25 cellular contexts compared by ENCODE assay signal in genomic region chr16:2955438-2955778, GRCh38. TPM values are rescaled to one million over a fixed set of nuclear protein-coding genes. Genes with fewer than 3 reads are reported as not detected.
DNase-seq lines count a peak whose midpoint lies in the region; ATAC-seq, FAIRE-seq and TF ChIP-seq lines count a peak whose summit lies in the region.
"Had no signal": no experiment of that assay in that cellular context is flagged by ENCODE, and none has a peak within 500 bp of the region (broad histone marks: within the 10 kb centered on the region; RNA-seq: fewer than 3 reads in every experiment).

No MANE protein-coding gene starts in this region.

- H4K5ac ChIP-seq in H1 (ENCODE audit: insufficient read length, low read depth, low read length): no peak overlapping the region

- H3K4me3 ChIP-seq in OCI-LY3 (ENCODE audit: low read length): no peak overlapping the region
- no peak overlapping the region for H3K4me3 ChIP-seq in H1 (ENCODE audit: extremely low read depth in 1 of 4, insufficient read depth in 2 of 4, low read depth in 3 of 4, low read length in 4 of 4)
- H3K4me3 ChIP-seq: PC-9, SJCRH30 had no signal

- CTCF ChIA-PET in H1 (lab: Charles Lee; ENCODE audit: partially characterized antibody): interaction anchor here (1.6 to 1.7 kb wide), 2 partner anchors 12 to 117 kb away, joined by 4 to 7 read pairs; no protein-coding TSS in a partner anchor

- no peak for ATAC-seq in GM21717 (IDR thresholded peaks at IDR 0.05; ENCODE audit: unreplicated experiment)

- no peak for TF ChIP-seq CTCF in OCI-LY3 (IDR thresholded peaks at IDR 0.05; ENCODE audit: low read depth, low read length)
- TF ChIP-seq CTCF in H1 (IDR thresholded peaks at IDR 0.05; ENCODE audit: control extremely low read depth in 1 of 3, insufficient read depth in 1 of 3, low read depth in 1 of 3, low read length in 3 of 3): no peak
- no peak for TF ChIP-seq CTCF in type B pancreatic cell (conservative IDR thresholded peaks at IDR 0.05)

- H3K56ac ChIP-seq in H1 (replicated peaks; ENCODE audit: insufficient read length, low read depth, low read length): no peak overlapping the region

- no peak overlapping the region for H3K9ac ChIP-seq in OCI-LY3 (ENCODE audit: low read length)
- no peak overlapping the region; a peak in 1 of 7 replicates for H3K9ac ChIP-seq in H1 (replicated peaks in 1 of 4; ENCODE audit: extremely low read depth in 1 of 4, low read depth in 3 of 4, low read length in 3 of 4)

- POLR2A ChIA-PET in H1 (lab: Charles Lee; ENCODE audit: partially characterized antibody): interaction anchor here (1.0 to 1.6 kb wide), 6 partner anchors 8 to 983 kb away, joined by 3 to 7 read pairs (median 4); partner anchors contain the start of genes KREMEN2 and TBL3

- H3K27ac ChIP-seq in OCI-LY3 (ENCODE audit: low read length): no peak overlapping the region
- H3K27ac ChIP-seq in H1 (ENCODE audit: low read depth, low read length): no peak overlapping the region
- H3K27ac ChIP-seq: PC-9, RWPE1, SJCRH30 had no signal

- H2BK120ac ChIP-seq in H1 (replicated peaks; ENCODE audit: low read depth, low read length): no peak overlapping the region

- peaks cover 10% of the 10 kb centered on the region for H3K27me3 Mint-ChIP-seq in type B pancreatic cell

- H3K23ac ChIP-seq in H1 (ENCODE audit: insufficient read length): no peak overlapping the region

- H3K4ac ChIP-seq in H1 (replicated peaks; ENCODE audit: insufficient read length, low read depth, low read length): peak overlapping the region; percentile 47

- H2AK5ac ChIP-seq in H1 (ENCODE audit: low read depth, low read length): peak overlapping the region; percentile 48; the same call in 1 of the 2 replicates

- H4K8ac ChIP-seq in H1 (ENCODE audit: extremely low read depth, insufficient read depth, low read length): 0 out of 2 replicates have a peak overlapping the region, but pooled peaks have one; percentile 48

- no peaks in the 10 kb centered on the region for H3K9me3 ChIP-seq in OCI-LY3 (ENCODE audit: insufficient read depth, low read length)
- H3K9me3 ChIP-seq in H1 (ENCODE audit: insufficient read depth in 2 of 2, low read depth in 1 of 2, low read length in 1 of 2): no peaks in the 10 kb centered on the region
- H3K9me3 ChIP-seq: SJCRH30 had no signal

- H2BK15ac ChIP-seq in H1 (ENCODE audit: low read length): no peak overlapping the region; the same call in 1 of the 2 replicates

- no peak for TF ChIP-seq RAD21 in H1 (IDR thresholded peaks at IDR 0.05 in 1 of 2, conservative IDR thresholded peaks at IDR 0.05 in 1 of 2; ENCODE audit: low read depth in 2 of 2, low read length in 2 of 2)

- H3K4me2 ChIP-seq in OCI-LY3 (ENCODE audit: low read length) (peak overlapping the region; percentile 40), H1 (ENCODE audit: insufficient read depth in 1 of 2, low read depth in 2 of 2, low read length in 2 of 2) (peak overlapping the region in 1 of 2 experiments; percentile 34; a peak in 3 of 4 replicates)
- H3K4me2 ChIP-seq: PC-9 had no signal

- no peak overlapping the region; the same call in 1 of the 2 replicates for H2BK20ac ChIP-seq in H1 (ENCODE audit: low read length)

- peak overlapping the region; percentile 19; the same call in 1 of the 2 replicates for H3K18ac ChIP-seq in H1 (ENCODE audit: extremely low read depth, low read length)

- H3K79me1 ChIP-seq in H1 (ENCODE audit: low read depth, low read length): no peaks in the 10 kb centered on the region

- H3K36me3 Mint-ChIP-seq in type B pancreatic cell: no peaks in the 10 kb centered on the region

- TF ChIP-seq POLR2A in H1 (IDR thresholded peaks at IDR 0.05; ENCODE audit: control extremely low read depth in 1 of 2, low read depth in 2 of 2, low read length in 2 of 2): no peak

- peak overlapping the region; percentile 68; the same call in 1 of the 2 replicates for H2BK12ac ChIP-seq in H1 (ENCODE audit: low read depth, low read length)

- FAIRE-seq in H1 (lab: Jason Lieb, UNC): no peak
- FAIRE-seq: GM12892, GM18507, H54, HepG2 had no signal

- H3K4me1 ChIP-seq in OCI-LY3 (ENCODE audit: low read length) (peaks cover 50% of the 10 kb centered on the region), H1 (replicated peaks in 1 of 4; ENCODE audit: control insufficient read depth in 3 of 4, insufficient read depth in 4 of 4, low read length in 3 of 4) (peaks cover 3 to 26% (median 19%) of the 10 kb centered on the region in 4 experiments)

- H3K4me1 Mint-ChIP-seq in type B pancreatic cell (ENCODE audit: unreplicated experiment): no peaks in the 10 kb centered on the region

- no peak overlapping the region for H3K27ac Mint-ChIP-seq in type B pancreatic cell
- H3K27ac Mint-ChIP-seq: CD4-positive, alpha-beta T cell; HFFc6 had no signal

- TF ChIP-seq EP300 in H1 (IDR thresholded peaks at IDR 0.05; ENCODE audit: borderline replicate concordance in 1 of 2, low read depth in 2 of 2, low read length in 2 of 2): no peak

- no peaks in the 10 kb centered on the region for H3K9me3 Mint-ChIP-seq in type B pancreatic cell
- H3K9me3 Mint-ChIP-seq: CD4-positive, alpha-beta T cell; HFFc6 had no signal

- H3K36me3 ChIP-seq in OCI-LY3 (replicated peaks; ENCODE audit: low read depth, low read length) (no peaks in the 10 kb centered on the region), H1 (ENCODE audit: control insufficient read depth in 2 of 4, insufficient read depth in 4 of 4, low read length in 3 of 4) (no peaks in the 10 kb centered on the region)
- H3K36me3 ChIP-seq: SJCRH30 had no signal

- DNase-seq in activated effector memory CD4-positive, alpha-beta T cell treated with anti-CD3 and anti-CD28 coated beads, Interleukin-2, amount 50 U/mL, for 16 hours: peak; percentile 50
- DNase-seq in activated effector memory CD4-positive, alpha-beta T cell treated with Interleukin-2 at 50 U/mL for 16 hours: no peak
- DNase-seq in H1 (ENCODE audit: low read depth in 1 of 2, low spot score in 2 of 2) (no peak), type B pancreatic cell (ENCODE audit: extremely low spot score, unreplicated experiment) (peak; percentile 68), NCI-H1694 treated with DMSO at 0.1 percent for 48 hours (lab: John Stamatoyannopoulos, UW) (no peak), NCI-H1930 (lab: John Stamatoyannopoulos, UW) (no peak)
- DNase-seq: 8988T; CD4-positive, alpha-beta T cell; EL; HFFc6; MV-4-11; NCI-H1417 treated with DMSO at 0.1 percent for 48 hours; NCI-H2029 treated with DMSO at 0.1 percent for 48 hours; NCI-H2171; NCI-H526; PC-9; SJCRH30 had no signal

- H2BK5ac ChIP-seq in H1 (ENCODE audit: low read depth, low read length): peak overlapping the region; percentile 60; the same call in 1 of the 2 replicates

- peak overlapping the region; percentile 17 for H4K91ac ChIP-seq in H1 (replicated peaks; ENCODE audit: insufficient read length, low read length)

- no peak overlapping the region for H3K4me3 Mint-ChIP-seq in type B pancreatic cell
- H3K4me3 Mint-ChIP-seq: CD4-positive, alpha-beta T cell; HFFc6 had no signal

- H2AFZ ChIP-seq in OCI-LY3 (ENCODE audit: low read depth, low read length) (no peak overlapping the region), H1 (ENCODE audit: low read length) (no peak overlapping the region)
- H2AFZ ChIP-seq: PC-9 had no signal

- H4K20me1 ChIP-seq in OCI-LY3 (ENCODE audit: insufficient read depth, low read length): no peaks in the 10 kb centered on the region
- H4K20me1 ChIP-seq in H1 (replicated peaks in 1 of 2; ENCODE audit: control insufficient read depth in 1 of 2, insufficient read depth in 2 of 2, low read length in 2 of 2): no peaks in the 10 kb centered on the region

- no peak overlapping the region for H3K14ac ChIP-seq in H1 (ENCODE audit: insufficient read length)

- H3K79me2 ChIP-seq in OCI-LY3 (ENCODE audit: low read length) (no peaks in the 10 kb centered on the region), H1 (ENCODE audit: control insufficient read depth in 1 of 2, insufficient read depth in 2 of 2, low read length in 2 of 2) (no peaks in the 10 kb centered on the region)

- 80% methylated on average over 10 of the region's 10 CpGs; no CpG with 5 or more reads in 1 of the 2 experiments for WGBS in H1 (ENCODE audit: extremely low coverage in 1 of 2, insufficient coverage in 1 of 2, insufficient read length in 1 of 2, insufficient replicate concordance in 2 of 2, low coverage in 1 of 2, low lambda C conversion rate in 2 of 2, missing lambda C conversion rate in 1 of 2), 2 experiments

- H3K27me3 ChIP-seq in OCI-LY3 (ENCODE audit: low read depth, low read length) (peaks cover 3% of the 10 kb centered on the region; the same call in 1 of the 2 replicates), H1 (replicated peaks in 1 of 4; ENCODE audit: control insufficient read depth in 3 of 4, extremely low read depth in 1 of 4, insufficient read depth in 3 of 4, low read length in 3 of 4) (no peaks in the 10 kb centered on the region; a peak in 1 of 7 replicates)

- H3K23me2 ChIP-seq in H1 (ENCODE audit: low read depth, low read length): no peaks in the 10 kb centered on the region; the same call in 1 of the 2 replicates

RNA-seq across cellular contexts. Expression of gene KREMEN2, which starts 8.7 kb away (rescaled TPM):
- 6.6 and 7.8 TPM in 2 replicates for total RNA-seq in H1 (2021; fragmentation: NEBNext Ultra II Directional; extraction: Animal tissue kit (Norgen Biotek cat#: 25700))
- 7.0 and 10.4 TPM in 2 replicates for polyA plus RNA-seq in H1 (2011; rRNA removed)
- polyA plus RNA-seq in H1 (2011; cell fraction: cytosol; rRNA removed): 8.8 TPM
- 16.5 TPM for polyA plus RNA-seq in H1 (2011; cell fraction: nucleus; rRNA removed)
- 2.6 to 7.9 TPM (median 6.3 TPM) in 4 replicates for polyA plus RNA-seq in H1 (2012, experiment 1 of 2)
- 6.3 TPM for polyA plus RNA-seq in H1 (2012, experiment 2 of 2)
- polyA plus RNA-seq in H1 (2013, experiment 1 of 2): 10.9 TPM
- polyA plus RNA-seq in H1 (2013, experiment 2 of 2): 10.2 TPM
- polyA minus RNA-seq in H1 (2011; rRNA and poly(A)+ RNA removed): 0.32 and 0.71 TPM in 2 replicates
- 2.3 TPM for polyA minus RNA-seq in H1 (2011; cell fraction: cytosol; rRNA and poly(A)+ RNA removed)
- 3.9 TPM for polyA minus RNA-seq in H1 (2011; cell fraction: nucleus; rRNA and poly(A)+ RNA removed)
- 4.5 and 7.7 TPM in 2 replicates for total RNA-seq in type B pancreatic cell (ENCODE audit: low replicate concordance)
- total RNA-seq: CD4-positive, alpha-beta T cell; HFFc6 had no signal

RNA-seq across cellular contexts. Expression of gene PAQR4, which starts 13.7 kb away (rescaled TPM):
- 28.2 and 28.8 TPM in 2 replicates for total RNA-seq in H1 (2021; fragmentation: NEBNext Ultra II Directional; extraction: Animal tissue kit (Norgen Biotek cat#: 25700))
- 34.6 and 52.8 TPM in 2 replicates for polyA plus RNA-seq in H1 (2011; rRNA removed)
- 28.3 TPM for polyA plus RNA-seq in H1 (2011; cell fraction: cytosol; rRNA removed)
- polyA plus RNA-seq in H1 (2011; cell fraction: nucleus; rRNA removed): 78.3 TPM
- 20.3 to 25.4 TPM (median 23.6 TPM) in 4 replicates for polyA plus RNA-seq in H1 (2012, experiment 1 of 2)
- polyA plus RNA-seq in H1 (2012, experiment 2 of 2): 28.0 TPM
- polyA plus RNA-seq in H1 (2013, experiment 1 of 2): 32.2 TPM
- 33.2 TPM for polyA plus RNA-seq in H1 (2013, experiment 2 of 2)
- polyA minus RNA-seq in H1 (2011; rRNA and poly(A)+ RNA removed): 17.1 and 17.9 TPM in 2 replicates
- 22.5 TPM for polyA minus RNA-seq in H1 (2011; cell fraction: cytosol; rRNA and poly(A)+ RNA removed)
- polyA minus RNA-seq in H1 (2011; cell fraction: nucleus; rRNA and poly(A)+ RNA removed): 15.5 TPM
- total RNA-seq in type B pancreatic cell (ENCODE audit: low replicate concordance): 18.1 and 23.8 TPM in 2 replicates

RNA-seq across cellular contexts. Expression of gene PKMYT1, which starts 24.8 kb away (rescaled TPM):
- 74.7 and 83.6 TPM in 2 replicates for total RNA-seq in H1 (2021; fragmentation: NEBNext Ultra II Directional; extraction: Animal tissue kit (Norgen Biotek cat#: 25700))
- polyA plus RNA-seq in H1 (2011; rRNA removed): 85.2 and 180 TPM in 2 replicates
- polyA plus RNA-seq in H1 (2011; cell fraction: cytosol; rRNA removed): 47.7 TPM
- polyA plus RNA-seq in H1 (2011; cell fraction: nucleus; rRNA removed): 210 TPM
- polyA plus RNA-seq in H1 (2012, experiment 1 of 2): 52.2 to 75.7 TPM (median 70.6 TPM) in 4 replicates
- 62.9 TPM for polyA plus RNA-seq in H1 (2012, experiment 2 of 2)
- 113 TPM for polyA plus RNA-seq in H1 (2013, experiment 1 of 2)
- 117 TPM for polyA plus RNA-seq in H1 (2013, experiment 2 of 2)
- 14.7 and 15.1 TPM in 2 replicates for polyA minus RNA-seq in H1 (2011; rRNA and poly(A)+ RNA removed)
- 22.3 TPM for polyA minus RNA-seq in H1 (2011; cell fraction: cytosol; rRNA and poly(A)+ RNA removed)
- polyA minus RNA-seq in H1 (2011; cell fraction: nucleus; rRNA and poly(A)+ RNA removed): 61.8 TPM
- total RNA-seq in type B pancreatic cell (ENCODE audit: low replicate concordance): 25.1 and 42.3 TPM in 2 replicates

RNA-seq across cellular contexts. Expression of gene FLYWCH1, which starts 43.7 kb away (rescaled TPM):
- total RNA-seq in H1 (2021; fragmentation: NEBNext Ultra II Directional; extraction: Animal tissue kit (Norgen Biotek cat#: 25700)): 23.1 and 23.5 TPM in 2 replicates
- polyA plus RNA-seq in H1 (2011; rRNA removed): 12.4 and 22.2 TPM in 2 replicates
- 14.3 TPM for polyA plus RNA-seq in H1 (2011; cell fraction: cytosol; rRNA removed)
- 29.4 TPM for polyA plus RNA-seq in H1 (2011; cell fraction: nucleus; rRNA removed)
- 10.6 to 15.2 TPM (median 13.5 TPM) in 4 replicates for polyA plus RNA-seq in H1 (2012, experiment 1 of 2)
- polyA plus RNA-seq in H1 (2012, experiment 2 of 2): 19.6 TPM
- 10.4 TPM for polyA plus RNA-seq in H1 (2013, experiment 1 of 2)
- 9.2 TPM for polyA plus RNA-seq in H1 (2013, experiment 2 of 2)
- 5.1 and 10.5 TPM in 2 replicates for polyA minus RNA-seq in H1 (2011; rRNA and poly(A)+ RNA removed)
- 9.8 TPM for polyA minus RNA-seq in H1 (2011; cell fraction: cytosol; rRNA and poly(A)+ RNA removed)
- polyA minus RNA-seq in H1 (2011; cell fraction: nucleus; rRNA and poly(A)+ RNA removed): 15.7 TPM
- 17.8 and 28.6 TPM in 2 replicates for total RNA-seq in type B pancreatic cell (ENCODE audit: low replicate concordance)

RNA-seq across cellular contexts. Expression of gene CLDN9, which starts 57.3 kb away (rescaled TPM):
- 0.60 and 0.77 TPM in 2 replicates for total RNA-seq in H1 (2021; fragmentation: NEBNext Ultra II Directional; extraction: Animal tissue kit (Norgen Biotek cat#: 25700))
- 0.89 and 2.2 TPM in 2 replicates for polyA plus RNA-seq in H1 (2011; rRNA removed)
- 1.1 TPM for polyA plus RNA-seq in H1 (2011; cell fraction: cytosol; rRNA removed)
- 1.5 TPM for polyA plus RNA-seq in H1 (2011; cell fraction: nucleus; rRNA removed)
- polyA plus RNA-seq in H1 (2012, experiment 1 of 2): 0.88 to 1.4 TPM (median 1.3 TPM) in 4 replicates
- 0.79 TPM for polyA plus RNA-seq in H1 (2012, experiment 2 of 2)
- 0.45 TPM for polyA plus RNA-seq in H1 (2013, experiment 1 of 2)
- polyA plus RNA-seq in H1 (2013, experiment 2 of 2): 0.64 TPM
- 0.54 and 0.69 TPM in 2 replicates for polyA minus RNA-seq in H1 (2011; rRNA and poly(A)+ RNA removed)
- 1.2 TPM for polyA minus RNA-seq in H1 (2011; cell fraction: cytosol; rRNA and poly(A)+ RNA removed)
- 2.4 TPM for polyA minus RNA-seq in H1 (2011; cell fraction: nucleus; rRNA and poly(A)+ RNA removed)
- 0.99 and 3.4 TPM in 2 replicates for total RNA-seq in type B pancreatic cell (ENCODE audit: low replicate concordance)
- total RNA-seq: CD4-positive, alpha-beta T cell; HFFc6; SJCRH30 had no signal
- polyA plus RNA-seq: AG04450 had no signal

Comparison
In these comparisons a context has a peak if more than half of its experiments do, and no peak if none do; other contexts are left out.
1. DNase-seq: peak in activated effector memory CD4-positive, alpha-beta T cell treated with anti-CD3 and anti-CD28 coated beads, Interleukin-2, amount 50 U/mL, for 16 hours (single experiment) and type B pancreatic cell (single experiment); none in activated effector memory CD4-positive, alpha-beta T cell treated with Interleukin-2 at 50 U/mL for 16 hours (single experiment), H1 (0 of 2), NCI-H1694 treated with DMSO at 0.1 percent for 48 hours (single experiment) and NCI-H1930 (0 of 2).